In genomic region chr19:40395956-40396355, GRCh38 we compare ENCODE assay signal across 30 cellular contexts. TPM values are rescaled to one million over a fixed set of nuclear protein-coding genes. Genes with fewer than 3 reads are reported as not detected.
"Had no signal": no experiment of that assay in that cellular context is flagged by ENCODE, and none has a peak within 500 bp of the region (broad histone marks: within the 10 kb centered on the region; RNA-seq: fewer than 3 reads in every experiment).

No MANE protein-coding gene starts in this region.

- H3K27ac ChIP-seq: SJSA1 had no signal

- H3K27me3 ChIP-seq: MG63, SJSA1 had no signal

- H3K4me1 ChIP-seq: SJSA1 had no signal

- H3K4me3 ChIP-seq: MG63, SJSA1 had no signal

- FAIRE-seq: bronchial epithelial cell, TTC549 had no signal

- H3K4me2 ChIP-seq: SK-N-SH had no signal

- ATAC-seq: activated CD4-positive, alpha-beta T cell treated with anti-CD3 and anti-CD28 coated beads for 36 hours; activated CD4-positive, CD25-positive, alpha-beta regulatory T cell treated with anti-CD3 and anti-CD28 coated beads, Interleukin-2, amount 50 U/mL, for 24 hours; activated CD8-positive, alpha-beta T cell treated with anti-CD3 and anti-CD28 coated beads, Interleukin-2, amount 10 ng/mL, durations not matched to agents 7 days and 5 days; Panc1; WTC11 had no signal

- H3K9me3 ChIP-seq: MG63, SJSA1, SK-N-SH had no signal

- H3K9ac ChIP-seq: SK-N-SH had no signal

- H3K36me3 ChIP-seq: MG63, SJSA1 had no signal

- DNase-seq: activated CD4-positive, alpha-beta T cell treated with anti-CD3 and anti-CD28 coated beads for 36 hours; activated CD4-positive, alpha-beta T cell treated with anti-CD3 and anti-CD28 coated beads, Interleukin-2, amount 10 ng/mL, durations not matched to agents 7 days and 5 days; activated CD4-positive, alpha-beta T cell treated with anti-CD3 and anti-CD28 coated beads, Interleukin-2, amount 50 U/mL, for 48 hours; activated CD8-positive, alpha-beta T cell treated with anti-CD3 and anti-CD28 coated beads, Interleukin-2, amount 10 ng/mL, durations not matched to agents 7 days and 5 days; activated gamma-delta T cell; activated naive CD4-positive, alpha-beta T cell treated with Interleukin-2 at 50 U/mL for 16 hours; activated naive CD8-positive, alpha-beta T cell treated with anti-CD3 and anti-CD28 coated beads, Interleukin-2, amount 10 ng/mL, durations not matched to agents 7 days and 5 days; activated T-cell treated with anti-CD3 and anti-CD28 coated beads, Interleukin-2, amount 50 U/mL, for 24 hours; central memory CD4-positive, alpha-beta T cell; Kasumi-1; KBM-7; MG63; MV-4-11; NCI-H1092; NCI-H1436 treated with DMSO at 0.1 percent for 48 hours; NCI-H1694 treated with DMSO at 0.1 percent for 48 hours; NCI-H2029; NCI-H345; NCI-H524 treated with DMSO at 0.1 percent for 48 hours; NCI-H748 treated with DMSO at 0.1 percent for 48 hours; SHP77 treated with DMSO at 0.1 percent for 48 hours; SK-N-SH had no signal

RNA-seq across cellular contexts. Expression of gene HIPK4, which starts 6.0 kb away (rescaled TPM):
- total RNA-seq: activated CD4-positive, alpha-beta T cell treated with anti-CD3 and anti-CD28 coated beads, Interleukin-2, amount 10 ng/mL, durations not matched to agents 7 days and 5 days; NCI-H460; RPMI7951 had no signal
